ENCODE assay signal across 25 cellular contexts in genomic region chr15:27410986-27411385, GRCh38.
DNase-seq lines count a peak whose midpoint lies in the region; TF ChIP-seq lines count a peak whose summit lies in the region.
"Had no signal": no experiment of that assay in that cellular context is flagged by ENCODE, and none has a peak within 500 bp of the region (broad histone marks: within the 10 kb centered on the region; RNA-seq: fewer than 3 reads in every experiment).

No MANE protein-coding gene starts in this region.

- H3K4me3 ChIP-seq in mammary epithelial cell (replicated peaks in 1 of 3; ENCODE audit: insufficient read depth in 1 of 3, low read depth in 2 of 3, low read length in 3 of 3) (no peak overlapping the region), neuronal stem cell (ENCODE audit: low read length in 2 of 2) (no peak overlapping the region)
- H3K4me3 ChIP-seq: esophagus muscularis mucosa, K562, skin epidermis had no signal

- H2AFZ ChIP-seq in mammary epithelial cell (ENCODE audit: low read depth, low read length) (no peak overlapping the region), neuronal stem cell (ENCODE audit: low read length) (no peak overlapping the region)

- H4K91ac ChIP-seq in neuronal stem cell (ENCODE audit: low read depth, low read length, poor library complexity), result no peak overlapping the region

- WGBS in mammary epithelial cell (ENCODE audit: low coverage, missing lambda C conversion rate), result 62% methylated on average over 6 of the region's 6 CpGs
- no CpG with 5 or more reads among the region's 6 CpGs for WGBS in neuronal stem cell (ENCODE audit: extremely low coverage in 2 of 2, insufficient read length in 2 of 2, insufficient replicate concordance in 1 of 2), 2 donors

- no TSS peak for BruUV-seq in mammary epithelial cell (replicated peaks; lab: Mats Ljungman, UMichigan)

- H3K9ac ChIP-seq in mammary epithelial cell (ENCODE audit: insufficient read depth, low read length) (no peak overlapping the region), neuronal stem cell (ENCODE audit: low read depth, low read length, poor library complexity) (no peak overlapping the region)

- no peak overlapping the region for H2BK120ac ChIP-seq in neuronal stem cell (ENCODE audit: low read depth, low read length)

- H3K4me1 ChIP-seq in mammary epithelial cell (ENCODE audit: insufficient read depth, low read length), result no peaks in the 10 kb centered on the region
- H3K4me1 ChIP-seq in neuronal stem cell (ENCODE audit: control insufficient read depth in 2 of 2, insufficient read depth in 1 of 2, low read depth in 1 of 2, low read length in 2 of 2), result peaks cover 0 to 10% of the 10 kb centered on the region in 2 donors
- H3K4me1 ChIP-seq: esophagus muscularis mucosa had no signal

- intact Hi-C loops in mammary epithelial cell (cut with micrococcal nuclease), result no loop called here

- H3K79me1 ChIP-seq in neuronal stem cell (ENCODE audit: low read depth, low read length), result no peaks in the 10 kb centered on the region

- H3K14ac ChIP-seq in neuronal stem cell (ENCODE audit: low read length), result no peak overlapping the region

- in situ Hi-C loops in T47D (cut with HindIII; ENCODE audit: low pct_unique_long_range_greater_than_20kb, low sequenced_read_pairs), result no loop called here
- in situ Hi-C loops in mammary epithelial cell (cut with MboI; ENCODE audit: low sequenced_read_pairs in 2 of 2), result no loop called here

- H3K18ac ChIP-seq in neuronal stem cell (ENCODE audit: low read length), result no peak overlapping the region

- H4K8ac ChIP-seq in neuronal stem cell (ENCODE audit: low read depth, low read length), result no peak overlapping the region

- H3K36me3 ChIP-seq in mammary epithelial cell (ENCODE audit: insufficient read depth, low read length) (no peaks in the 10 kb centered on the region), neuronal stem cell (replicated peaks in 1 of 2; ENCODE audit: control insufficient read depth in 2 of 2, insufficient read depth in 2 of 2, low read length in 2 of 2) (no peaks in the 10 kb centered on the region)
- H3K36me3 ChIP-seq: esophagus muscularis mucosa had no signal

- no peak overlapping the region for H2BK12ac ChIP-seq in neuronal stem cell (ENCODE audit: low read length)

- no peak overlapping the region for H2BK15ac ChIP-seq in neuronal stem cell (ENCODE audit: low read length)

- H3K79me2 ChIP-seq in mammary epithelial cell (ENCODE audit: insufficient read depth, low read length), result no peaks in the 10 kb centered on the region

- DNase-seq in T47D (ENCODE audit: low read depth in 1 of 2, low spot score in 1 of 2) (peak; percentile 38 to 99), mammary epithelial cell (no peak), NCI-H2029 treated with DMSO at 0.1 percent for 48 hours (lab: John Stamatoyannopoulos, UW) (peak; percentile 36), SHP77 treated with DMSO at 0.1 percent for 48 hours (lab: John Stamatoyannopoulos, UW) (peak; percentile 94), neuronal stem cell (ENCODE audit: low spot score) (no peak), DMS 273 treated with DMSO at 0.1 percent for 48 hours (lab: John Stamatoyannopoulos, UW) (no peak), SIG-M5 (lab: John Stamatoyannopoulos, UW) (no peak), substantia nigra (lab: John Stamatoyannopoulos, UW) (no peak)
- DNase-seq: ACHN; activated CD4-positive, alpha-beta T cell treated with anti-CD3 and anti-CD28 coated beads, Interleukin-2, amount 10 ng/mL, durations not matched to agents 24 days and 14 days; activated effector memory CD4-positive, alpha-beta T cell treated with Interleukin-2 at 50 U/mL for 16 hours; activated naive CD8-positive, alpha-beta T cell treated with anti-CD3 and anti-CD28 coated beads for 36 hours; activated T-cell treated with anti-CD3 and anti-CD28 coated beads, Interleukin-2, amount 50 U/mL, for 1 hour; CD8-positive, alpha-beta T cell; foreskin fibroblast; head of caudate nucleus; left ventricle myocardium superior; NCI-H1092; NCI-H1930; NCI-H446 treated with DMSO at 0.1 percent for 48 hours; stimulated activated naive B cell treated with anti-CD40 and anti-IgM and Interleukin-4, amounts not matched to agents 10 μg/mL and 1 μg/mL and 100 μg/mL, for 72 hours; T1000 had no signal

- H3K4ac ChIP-seq in neuronal stem cell (ENCODE audit: low read length), result peak overlapping the region; percentile 17

- H3K4me2 ChIP-seq in mammary epithelial cell (ENCODE audit: insufficient read depth, low read depth, low read length) (no peak overlapping the region), neuronal stem cell (ENCODE audit: insufficient read depth, low read length, poor library complexity, severe bottlenecking) (no peak overlapping the region)

- TF ChIP-seq CTCF in mammary epithelial cell (conservative IDR thresholded peaks at IDR 0.05 in 1 of 2, IDR thresholded peaks at IDR 0.05 in 1 of 2; ENCODE audit: extremely low read depth in 1 of 2, insufficient read depth in 1 of 2, low read depth in 1 of 2, low read length in 2 of 2), result no peak

- CTCF ChIA-PET in mammary epithelial cell (lab: Charles Lee; ENCODE audit: low non-redundant PET), result no interaction called here

- H3K27me3 ChIP-seq in mammary epithelial cell (ENCODE audit: insufficient read depth, low read length), result no peaks in the 10 kb centered on the region
- no peaks in the 10 kb centered on the region for H3K27me3 ChIP-seq in neuronal stem cell (ENCODE audit: control insufficient read depth in 3 of 3, insufficient read depth in 3 of 3, low read depth in 1 of 3, low read length in 3 of 3)

- dilution Hi-C loops in mammary epithelial cell (cut with HindIII; ENCODE audit: low sequenced_read_pairs), result no loop called here

- H3K9me3 ChIP-seq in mammary epithelial cell (replicated peaks; ENCODE audit: insufficient read depth, low read length), result peaks cover 22% of the 10 kb centered on the region
- no peaks in the 10 kb centered on the region for H3K9me3 ChIP-seq in neuronal stem cell (replicated peaks in 1 of 2; ENCODE audit: control insufficient read depth in 2 of 2, insufficient read depth in 1 of 2, low read depth in 1 of 2, low read length in 2 of 2)
- H3K9me3 ChIP-seq: esophagus muscularis mucosa had no signal

- H3K23ac ChIP-seq in neuronal stem cell (ENCODE audit: low read depth, low read length, poor library complexity), result no peak overlapping the region

- H3K27ac ChIP-seq in mammary epithelial cell (ENCODE audit: insufficient read depth, low read depth, low read length) (no peak overlapping the region), neuronal stem cell (replicated peaks; ENCODE audit: low read length) (no peak overlapping the region), substantia nigra (ENCODE audit: low read depth, low read length, poor library complexity, severe bottlenecking) (no peak overlapping the region)
- H3K27ac ChIP-seq: esophagus muscularis mucosa, skin epidermis had no signal

- no peak overlapping the region for H2BK5ac ChIP-seq in neuronal stem cell (ENCODE audit: low read length)

- H2AK5ac ChIP-seq in neuronal stem cell (ENCODE audit: low read depth, low read length), result no peak overlapping the region

- no peaks in the 10 kb centered on the region for H4K20me1 ChIP-seq in mammary epithelial cell (ENCODE audit: insufficient read depth, low read length)

Comparison
In these comparisons a context has a peak if more than half of its experiments do, and no peak if none do; other contexts are left out.
1. DNase-seq: peak in T47D (2 of 2), NCI-H2029 treated with DMSO at 0.1 percent for 48 hours (single experiment) and SHP77 treated with DMSO at 0.1 percent for 48 hours (single experiment); none in mammary epithelial cell (single experiment), neuronal stem cell (single experiment), DMS 273 treated with DMSO at 0.1 percent for 48 hours (single experiment), SIG-M5 (single experiment) and substantia nigra (0 of 49).